ENCODE assay signal across 22 cellular contexts in the genomic region with DNA sequence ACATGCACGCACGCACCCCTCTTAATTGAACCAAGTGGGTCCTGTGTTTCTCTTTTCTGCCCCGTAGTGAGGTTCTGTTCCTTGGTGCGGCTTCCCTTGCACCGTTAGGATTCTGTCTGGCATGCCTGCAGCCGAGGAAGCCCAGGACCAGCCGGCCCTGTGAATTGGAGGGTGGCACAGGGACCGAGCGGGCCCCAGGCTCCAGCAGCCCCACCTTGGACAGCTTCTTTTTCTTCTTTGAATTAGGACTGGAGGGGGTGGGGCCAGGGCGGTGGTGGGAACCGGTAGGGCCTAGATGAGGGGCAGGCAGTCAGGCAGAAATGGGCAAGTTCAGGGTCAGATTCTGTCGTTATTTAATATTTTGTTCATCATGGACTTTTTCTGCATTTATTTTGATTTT.
A peak's percentile ranks its signal among the peaks of the same experiment; 100 is the strongest.
DNase-seq lines count a peak whose midpoint lies in the region; ATAC-seq, FAIRE-seq and TF ChIP-seq lines count a peak whose summit lies in the region.
"Had no signal": no experiment of that assay in that cellular context is flagged by ENCODE, and none has a peak within 500 bp of the region (broad histone marks: within the 10 kb centered on the region; RNA-seq: fewer than 3 reads in every experiment).

No MANE protein-coding gene starts in this region.

- no peak overlapping the region for H2BK20ac ChIP-seq in H1 (ENCODE audit: low read length)

- FAIRE-seq in H1 (lab: Jason Lieb, UNC): no peak
- FAIRE-seq: A549, GM12892, GM18507, HTR-8/SVneo, K562 had no signal

- H3K4me3 ChIP-seq in GM23338: no peak overlapping the region
- no peak overlapping the region for H3K4me3 ChIP-seq in H1 (ENCODE audit: extremely low read depth in 1 of 4, insufficient read depth in 2 of 4, low read depth in 3 of 4, low read length in 4 of 4)
- no peak overlapping the region for H3K4me3 ChIP-seq in lower lobe of right lung
- H3K4me3 ChIP-seq: A549, BLaER1, K562 had no signal

- WGBS in H1 (ENCODE audit: extremely low coverage in 1 of 2, insufficient coverage in 1 of 2, insufficient read length in 1 of 2, insufficient replicate concordance in 2 of 2, low coverage in 1 of 2, low lambda C conversion rate in 2 of 2, missing lambda C conversion rate in 1 of 2), 2 experiments: 90% methylated on average over 12 of the region's 12 CpGs; no CpG with 5 or more reads in 1 of the 2 experiments

- no peak overlapping the region for H2BK5ac ChIP-seq in H1 (ENCODE audit: low read depth, low read length)

- no peak overlapping the region for H2AK5ac ChIP-seq in H1 (ENCODE audit: low read depth, low read length)

- H2AFZ ChIP-seq in GM23338 (no peak overlapping the region), H1 (ENCODE audit: low read length) (no peak overlapping the region)

- peak; percentile 25; the same call in 1 of the 3 replicates for ATAC-seq in GM23338
- ATAC-seq in lower lobe of right lung: no peak
- no peak for ATAC-seq in HG02970 (IDR thresholded peaks at IDR 0.05; ENCODE audit: low FRiP score, unreplicated experiment)
- ATAC-seq: A549, HCT116, K562 had no signal

- TF ChIP-seq RAD21 in H1 (IDR thresholded peaks at IDR 0.05 in 1 of 2, conservative IDR thresholded peaks at IDR 0.05 in 1 of 2; ENCODE audit: low read depth in 2 of 2, low read length in 2 of 2): no peak

- no peak overlapping the region for H3K56ac ChIP-seq in H1 (replicated peaks; ENCODE audit: insufficient read length, low read depth, low read length)

- H3K36me3 Mint-ChIP-seq in GM23338 (ENCODE audit: low read depth): no peaks in the 10 kb centered on the region
- H3K36me3 Mint-ChIP-seq: CD14-positive monocyte; CD4-positive, alpha-beta memory T cell had no signal

- no peaks in the 10 kb centered on the region; a peak in 1 of 4 replicates for H3K9me3 ChIP-seq in H1 (ENCODE audit: insufficient read depth in 2 of 2, low read depth in 1 of 2, low read length in 1 of 2)
- H3K9me3 ChIP-seq in lower lobe of right lung: no peaks in the 10 kb centered on the region
- H3K9me3 ChIP-seq: A549, BLaER1 had no signal

- TF ChIP-seq EP300 in H1 (IDR thresholded peaks at IDR 0.05; ENCODE audit: borderline replicate concordance in 1 of 2, low read depth in 2 of 2, low read length in 2 of 2): no peak

- no peak for TF ChIP-seq POLR2A in H1 (IDR thresholded peaks at IDR 0.05; ENCODE audit: control extremely low read depth in 1 of 2, low read depth in 2 of 2, low read length in 2 of 2)

- no peak overlapping the region for H3K27ac Mint-ChIP-seq in GM23338
- H3K27ac Mint-ChIP-seq: CD14-positive monocyte; CD4-positive, alpha-beta memory T cell; HFFc6 had no signal

- POLR2A ChIA-PET in H1 (lab: Charles Lee; ENCODE audit: partially characterized antibody): no interaction called here

- peaks cover 6% of the 10 kb centered on the region for H3K27me3 Mint-ChIP-seq in GM23338 (ENCODE audit: insufficient read depth, low read depth, poor library complexity)
- H3K27me3 Mint-ChIP-seq: CD4-positive, alpha-beta memory T cell had no signal

- TF ChIP-seq CTCF in GM23338 (conservative IDR thresholded peaks at IDR 0.05; ENCODE audit: low read depth in 2 of 2) (no peak), H1 (IDR thresholded peaks at IDR 0.05; ENCODE audit: control extremely low read depth in 1 of 3, insufficient read depth in 1 of 3, low read depth in 1 of 3, low read length in 3 of 3) (no peak), lower lobe of right lung (IDR thresholded peaks at IDR 0.05) (no peak)

- H3K4me3 Mint-ChIP-seq in GM23338: no peak overlapping the region
- H3K4me3 Mint-ChIP-seq: CD14-positive monocyte; CD4-positive, alpha-beta memory T cell; HFFc6 had no signal

- H3K4me1 Mint-ChIP-seq in GM23338: no peaks in the 10 kb centered on the region
- H3K4me1 Mint-ChIP-seq: CD14-positive monocyte; CD4-positive, alpha-beta memory T cell had no signal

- H2BK120ac ChIP-seq in H1 (replicated peaks; ENCODE audit: low read depth, low read length): no peak overlapping the region

- H3K79me1 ChIP-seq in H1 (ENCODE audit: low read depth, low read length): no peaks in the 10 kb centered on the region

- H3K9me3 Mint-ChIP-seq in GM23338: peaks cover 4% of the 10 kb centered on the region; the same call in 1 of the 3 replicates
- H3K9me3 Mint-ChIP-seq: CD4-positive, alpha-beta memory T cell had no signal

- CTCF ChIA-PET in H1 (lab: Charles Lee; ENCODE audit: partially characterized antibody): interaction anchor here (2.7 kb wide), 1 partner anchor 10 kb away, joined by 13 read pairs; no protein-coding TSS in a partner anchor

- no peaks in the 10 kb centered on the region for H3K79me2 ChIP-seq in GM23338 (replicated peaks; ENCODE audit: insufficient read depth)
- H3K79me2 ChIP-seq in H1 (ENCODE audit: control insufficient read depth in 1 of 2, insufficient read depth in 2 of 2, low read length in 2 of 2): no peaks in the 10 kb centered on the region

- peak overlapping the region; percentile 83 for H4K8ac ChIP-seq in H1 (ENCODE audit: extremely low read depth, insufficient read depth, low read length)

- no peak overlapping the region for H3K23ac ChIP-seq in H1 (ENCODE audit: insufficient read length)

- DNase-seq in GM23338 (ENCODE audit: low spot score) (no peak), H1 (ENCODE audit: low read depth in 1 of 2, low spot score in 2 of 2) (no peak), lower lobe of right lung (peak; percentile 14), posterior vena cava (ENCODE audit: low spot score) (peak; percentile 64), HCEC 1CT (no peak), islet precursor cell (no peak)
- DNase-seq: CD4-positive, alpha-beta memory T cell; DMS153; DMS79; GDM1; HFFc6; IMR-90 had no signal

- no peaks in the 10 kb centered on the region for H3K27me3 ChIP-seq in GM23338 (ENCODE audit: insufficient read depth)
- H3K27me3 ChIP-seq in H1 (replicated peaks in 1 of 4; ENCODE audit: control insufficient read depth in 3 of 4, extremely low read depth in 1 of 4, insufficient read depth in 3 of 4, low read length in 3 of 4): no peaks in the 10 kb centered on the region
- H3K27me3 ChIP-seq in lower lobe of right lung (ENCODE audit: low read depth): peaks cover 3% of the 10 kb centered on the region
- H3K27me3 ChIP-seq: BLaER1 had no signal

- H3K23me2 ChIP-seq in H1 (ENCODE audit: low read depth, low read length): peaks cover 28% of the 10 kb centered on the region; the same call in 1 of the 2 replicates

- H3F3A ChIP-seq in GM23338 (replicated peaks; ENCODE audit: low read depth): no peaks in the 10 kb centered on the region

- no peak overlapping the region for H3K14ac ChIP-seq in H1 (ENCODE audit: insufficient read length)

- no peaks in the 10 kb centered on the region for H3K4me1 ChIP-seq in GM23338 (ENCODE audit: insufficient read depth)
- H3K4me1 ChIP-seq in H1 (replicated peaks in 1 of 4; ENCODE audit: control insufficient read depth in 3 of 4, insufficient read depth in 4 of 4, low read length in 3 of 4): no peaks in the 10 kb centered on the region; a peak in 1 of 7 replicates
- H3K4me1 ChIP-seq in lower lobe of right lung: no peaks in the 10 kb centered on the region
- H3K4me1 ChIP-seq: A549, BLaER1 had no signal

- no peak overlapping the region for H3K9ac ChIP-seq in H1 (replicated peaks in 1 of 4; ENCODE audit: extremely low read depth in 1 of 4, low read depth in 3 of 4, low read length in 3 of 4)
- H3K9ac ChIP-seq: BLaER1 had no signal

- H4K5ac ChIP-seq in H1 (ENCODE audit: insufficient read length, low read depth, low read length): no peak overlapping the region

- H3K18ac ChIP-seq in H1 (ENCODE audit: extremely low read depth, low read length): no peak overlapping the region

- H3K36me3 ChIP-seq in GM23338 (ENCODE audit: insufficient read depth): no peaks in the 10 kb centered on the region
- no peaks in the 10 kb centered on the region for H3K36me3 ChIP-seq in H1 (ENCODE audit: control insufficient read depth in 2 of 4, insufficient read depth in 4 of 4, low read length in 3 of 4)
- no peaks in the 10 kb centered on the region for H3K36me3 ChIP-seq in lower lobe of right lung
- H3K36me3 ChIP-seq: BLaER1 had no signal

- no peaks in the 10 kb centered on the region for H4K20me1 ChIP-seq in GM23338 (replicated peaks; ENCODE audit: insufficient read depth)
- peaks cover 0 to 10% of the 10 kb centered on the region in 2 experiments for H4K20me1 ChIP-seq in H1 (replicated peaks in 1 of 2; ENCODE audit: control insufficient read depth in 1 of 2, insufficient read depth in 2 of 2, low read length in 2 of 2)
- H4K20me1 ChIP-seq: BLaER1 had no signal

- no peak overlapping the region for H3K4me2 ChIP-seq in GM23338
- H3K4me2 ChIP-seq in H1 (ENCODE audit: insufficient read depth in 1 of 2, low read depth in 2 of 2, low read length in 2 of 2): no peak overlapping the region
- H3K4me2 ChIP-seq: A549, BLaER1 had no signal

- no peak overlapping the region for H2BK15ac ChIP-seq in H1 (ENCODE audit: low read length)

- no peak overlapping the region for H2BK12ac ChIP-seq in H1 (ENCODE audit: low read depth, low read length)

- H3K4ac ChIP-seq in H1 (replicated peaks; ENCODE audit: insufficient read length, low read depth, low read length): no peak overlapping the region

- intact Hi-C loops in lower lobe of right lung (cut with DNase I): no loop called here
- intact Hi-C loops in posterior vena cava (cut with DNase I): no loop called here

- H3K9me2 ChIP-seq in GM23338 (ENCODE audit: insufficient read depth): peaks cover 15% of the 10 kb centered on the region; the same call in 1 of the 2 replicates

- H3K27ac ChIP-seq in GM23338 (ENCODE audit: low read depth): no peak overlapping the region
- H3K27ac ChIP-seq in H1 (ENCODE audit: low read depth, low read length): no peak overlapping the region
- H3K27ac ChIP-seq in lower lobe of right lung: no peak overlapping the region
- H3K27ac ChIP-seq: 22Rv1, A549, BLaER1 had no signal

- H4K91ac ChIP-seq in H1 (replicated peaks; ENCODE audit: insufficient read length, low read length): no peak overlapping the region

TF ChIP-seq in H1, 55 proteins besides CTCF, POLR2A, EP300 and RAD21 (continues in another document):
- no peak for TF ChIP-seq CBX8 (IDR thresholded peaks at IDR 0.05; ENCODE audit: borderline replicate concordance, low read depth, low read length)
- no peak for TF ChIP-seq RNF2 (IDR thresholded peaks at IDR 0.05; ENCODE audit: borderline replicate concordance, low read depth, low read length, missing control alignments, poor library complexity, severe bottlenecking)
- no peak for TF ChIP-seq SUZ12 (IDR thresholded peaks at IDR 0.05; ENCODE audit: low read length)

Comparison
In these comparisons a context has a peak if more than half of its experiments do, and no peak if none do; other contexts are left out.
1. DNase-seq: peak in lower lobe of right lung (single experiment) and posterior vena cava (single experiment); none in GM23338 (single experiment), H1 (0 of 2), HCEC 1CT (single experiment) and islet precursor cell (single experiment).